Comparison of ENCODE assay signal across 8 cellular contexts in genomic region chr1:53327183-53327941, GRCh38. TPM values are rescaled to one million over a fixed set of nuclear protein-coding genes. Genes with fewer than 3 reads are reported as not detected.
A peak's percentile ranks its signal among the peaks of the same experiment; 100 is the strongest.
DNase-seq lines count a peak whose midpoint lies in the region; ATAC-seq and TF ChIP-seq lines count a peak whose summit lies in the region.

No MANE protein-coding gene starts in this region.

- peak overlapping the region; percentile 97 to 98 for H3K27ac Mint-ChIP-seq in natural killer cell treated with Interleukin-12 subunit alpha and Interleukin-12 subunit beta and Interleukin-15 and Interleukin-18, amount 100 ng/mL, for 72 hours

- H3K4me3 Mint-ChIP-seq in natural killer cell treated with Interleukin-12 subunit alpha and Interleukin-12 subunit beta and Interleukin-15 and Interleukin-18, amount 100 ng/mL, for 72 hours = peak overlapping the region; percentile 92

- H3K27me3 Mint-ChIP-seq in natural killer cell treated with Interleukin-12 subunit alpha and Interleukin-12 subunit beta and Interleukin-15 and Interleukin-18, amount 100 ng/mL, for 72 hours = no peaks in the 10 kb centered on the region

- peak; percentile 9 for ATAC-seq in HG02642 (IDR thresholded peaks at IDR 0.05; ENCODE audit: poor library complexity, unreplicated experiment)
- ATAC-seq in natural killer cell treated with Interleukin-12 subunit alpha and Interleukin-12 subunit beta and Interleukin-15 and Interleukin-18, amount 100 ng/mL, for 72 hours = peak in 1 of 2 donors; percentile 4
- no peak for ATAC-seq in GM18519 (IDR thresholded peaks at IDR 0.05; ENCODE audit: low FRiP score, unreplicated experiment)

- no peaks in the 10 kb centered on the region for H3K9me3 ChIP-seq in testis

- H3K4me3 ChIP-seq in GM12865 (ENCODE audit: low read depth, low read length) = peak overlapping the region; percentile 92
- H3K4me3 ChIP-seq in testis = peak overlapping the region; percentile 66 to 74

- intact Hi-C loops in testis (cut with DNase I; ENCODE audit: low total_unique reads) = no loop called here

- TF ChIP-seq CTCF in GM12865 (IDR thresholded peaks at IDR 0.05; ENCODE audit: insufficient read depth, low read depth, low read length, missing control alignments) = no peak
- TF ChIP-seq CTCF in testis (IDR thresholded peaks at IDR 0.05) = no peak

- TF ChIP-seq POLR2A in testis (IDR thresholded peaks at IDR 0.05) = no peak

- no peaks in the 10 kb centered on the region for H3K36me3 ChIP-seq in testis (ENCODE audit: low read depth, missing control alignments)

- H3K9me3 Mint-ChIP-seq in natural killer cell treated with Interleukin-12 subunit alpha and Interleukin-12 subunit beta and Interleukin-15 and Interleukin-18, amount 100 ng/mL, for 72 hours = no peaks in the 10 kb centered on the region

- peak; percentile 57 for DNase-seq in GM12865 (ENCODE audit: low read depth)
- peak; percentile 30 for DNase-seq in NCI-H526 treated with DMSO at 0.1 percent for 48 hours (lab: John Stamatoyannopoulos, UW)
- DNase-seq in activated CD8-positive, alpha-beta memory T cell treated with anti-CD3 and anti-CD28 coated beads for 24 hours = peak; percentile 86
- DNase-seq in epithelial cell of prostate (ENCODE audit: low read depth, low spot score) = no peak
- peak; percentile 71 for DNase-seq in natural killer cell treated with Interleukin-12 subunit alpha and Interleukin-12 subunit beta and Interleukin-15 and Interleukin-18, amount 100 ng/mL, for 72 hours (ENCODE audit: low spot score)
- no peak for DNase-seq in testis

- 0% methylated on average over 16 to 55 of the region's 73 CpGs for WGBS in testis, 2 donors

- peaks cover 11% of the 10 kb centered on the region for H3K36me3 Mint-ChIP-seq in natural killer cell treated with Interleukin-12 subunit alpha and Interleukin-12 subunit beta and Interleukin-15 and Interleukin-18, amount 100 ng/mL, for 72 hours

- peaks cover 24% of the 10 kb centered on the region for H3K4me1 ChIP-seq in testis

- H3K27ac ChIP-seq in epithelial cell of prostate (peak overlapping the region; percentile 68), testis (peak overlapping the region; percentile 47 to 66)

- H3K4me1 Mint-ChIP-seq in natural killer cell treated with Interleukin-12 subunit alpha and Interleukin-12 subunit beta and Interleukin-15 and Interleukin-18, amount 100 ng/mL, for 72 hours (ENCODE audit: low read depth in 2 of 2) = peaks cover 32 to 34% of the 10 kb centered on the region in 2 donors

- H3K27me3 ChIP-seq in testis = no peaks in the 10 kb centered on the region

RNA-seq across cellular contexts. Expression of gene LRP8, which starts 0.5 kb away (rescaled TPM):
- total RNA-seq in natural killer cell treated with Interleukin-12 subunit alpha and Interleukin-12 subunit beta and Interleukin-15 and Interleukin-18, amount 100 ng/mL, for 72 hours = 100 to 1,000 TPM in 1 of 2 donors, 10 to 100 TPM in 1; 87.8 to 194 TPM
- total RNA-seq in testis = 100 to 1,000 TPM; 223 to 253 TPM
- 64.3 TPM for polyA plus RNA-seq in testis (ENCODE audit: insufficient read depth, low read depth, low replicate concordance)

Comparison
In these comparisons a context has a peak if more than half of its experiments do, and no peak if none do; other contexts are left out.
1. DNase-seq: peak in GM12865 (single experiment), NCI-H526 treated with DMSO at 0.1 percent for 48 hours (single experiment), activated CD8-positive, alpha-beta memory T cell treated with anti-CD3 and anti-CD28 coated beads for 24 hours (single experiment) and natural killer cell treated with Interleukin-12 subunit alpha and Interleukin-12 subunit beta and Interleukin-15 and Interleukin-18, amount 100 ng/mL, for 72 hours (single experiment); none in epithelial cell of prostate (single experiment) and testis (single experiment).